ENCODE assay signal across 12 cellular contexts in genomic region chr5:2018390-2018724, GRCh38.
"Had no signal": no experiment of that assay in that cellular context is flagged by ENCODE, and none has a peak within 500 bp of the region (broad histone marks: within the 10 kb centered on the region; RNA-seq: fewer than 3 reads in every experiment).

No MANE protein-coding gene starts in this region.

- DNase-seq: dermis blood vessel endothelial cell; effector memory CD8-positive, alpha-beta T cell; gastrocnemius medialis; kidney; mesenchymal stem cell; right cardiac atrium; sigmoid colon; spleen; stimulated activated CD4-positive, alpha-beta T cell treated with anti-CD3 and anti-CD28 coated beads, Interleukin-4, amount 100 ng/mL, for 4 hours; stimulated activated naive B cell treated with anti-CD40 and anti-IgM and Interleukin-4, amounts not matched to agents 10 μg/mL and 1 μg/mL and 100 μg/mL, for 72 hours; upper lobe of left lung; uterus had no signal
